In genomic region chrX:107718156-107718621, GRCh38 we compare ENCODE assay signal across 8 cellular contexts. TPM values are rescaled to one million over a fixed set of nuclear protein-coding genes. Genes with fewer than 3 reads are reported as not detected.
DNase-seq lines count a peak whose midpoint lies in the region; ATAC-seq and TF ChIP-seq lines count a peak whose summit lies in the region.

No MANE protein-coding gene starts in this region.

- H3K9me2 ChIP-seq in PC-9 (ENCODE audit: insufficient read depth), result no peaks in the 10 kb centered on the region

- peaks cover 14% of the 10 kb centered on the region; the same call in 1 of the 2 replicates for H3F3A ChIP-seq in PC-9 (ENCODE audit: insufficient read depth, low read depth)

- H3K9me3 ChIP-seq in HUES64 (ENCODE audit: insufficient read depth, low read depth, low read length), result no peaks in the 10 kb centered on the region
- no peaks in the 10 kb centered on the region for H3K9me3 ChIP-seq in PC-9 (ENCODE audit: insufficient read depth, low read depth)

- H3K9me3 Mint-ChIP-seq in Calu3 (ENCODE audit: low read depth, unreplicated experiment) (no peaks in the 10 kb centered on the region), type B pancreatic cell (no peaks in the 10 kb centered on the region)
- no peaks in the 10 kb centered on the region for H3K9me3 Mint-ChIP-seq in activated T-helper 2 cell treated with anti-CD3 and anti-CD28 coated beads, Interferon-gamma antibody, Interleukin-2, Interleukin-4, amounts not matched to agents 10 μg/mL and 5 μg/mL and 100 μg/mL, durations not matched to agents 14 hours and 24 hours and 36 hours

- intact Hi-C loops in Calu3 (cut with micrococcal nuclease; ENCODE audit: unreplicated experiment) (loop anchor here (1.0 to 5.0 kb wide), 3 partner anchors 45 to 61 kb away; partner anchors contain the start of gene NCBP2L), PC-9 (cut with micrococcal nuclease; ENCODE audit: unreplicated experiment) (loop anchor here (1.0 to 5.0 kb wide), 4 partner anchors 11 to 181 kb away; no protein-coding TSS in a partner anchor)
- intact Hi-C loops in activated T-helper 2 cell treated with anti-CD3 and anti-CD28 coated beads, Interferon-gamma antibody, Interleukin-2, Interleukin-4, amounts not matched to agents 10 μg/mL and 5 μg/mL and 100 μg/mL, durations not matched to agents 14 hours and 24 hours and 36 hours (cut with micrococcal nuclease), result no loop called here

- peaks cover 22% of the 10 kb centered on the region for H3K79me2 ChIP-seq in PC-9 (ENCODE audit: low read depth)

- H3K4me1 ChIP-seq in HUES64 (ENCODE audit: insufficient read depth, low read length), result peaks cover 10% of the 10 kb centered on the region
- peaks cover 53% of the 10 kb centered on the region for H3K4me1 ChIP-seq in PC-9 (replicated peaks; ENCODE audit: insufficient read depth)

- peak overlapping the region; percentile 82 for H3K27ac Mint-ChIP-seq in Calu3 (ENCODE audit: unreplicated experiment)
- H3K27ac Mint-ChIP-seq in activated T-helper 2 cell treated with anti-CD3 and anti-CD28 coated beads, Interferon-gamma antibody, Interleukin-2, Interleukin-4, amounts not matched to agents 10 μg/mL and 5 μg/mL and 100 μg/mL, durations not matched to agents 14 hours and 24 hours and 36 hours, result peak overlapping the region; percentile 87
- peak overlapping the region; percentile 13 for H3K27ac Mint-ChIP-seq in type B pancreatic cell

- DNase-seq in Calu3 (peak; percentile 82), PC-9 (peak; percentile 76 to 80), foreskin fibroblast (peak in 1 of 2 donors; percentile 87), occipital lobe (lab: John Stamatoyannopoulos, UW) (peak; percentile 9), type B pancreatic cell (ENCODE audit: extremely low spot score, unreplicated experiment) (no peak)
- DNase-seq in activated T-helper 2 cell treated with anti-CD3 and anti-CD28 coated beads, Interferon-gamma antibody, Interleukin-2, Interleukin-4, amounts not matched to agents 10 μg/mL and 5 μg/mL and 100 μg/mL, durations not matched to agents 14 hours and 24 hours and 36 hours (ENCODE audit: low spot score), result peak; percentile 47

- H3K36me3 ChIP-seq in HUES64 (ENCODE audit: insufficient read depth, low read length), result no peaks in the 10 kb centered on the region; the same call in 1 of the 2 replicates
- peaks cover 10% of the 10 kb centered on the region; the same call in 1 of the 2 replicates for H3K36me3 ChIP-seq in PC-9 (ENCODE audit: low read depth)

- no peaks in the 10 kb centered on the region for H3K27me3 Mint-ChIP-seq in Calu3 (ENCODE audit: unreplicated experiment)
- no peaks in the 10 kb centered on the region for H3K27me3 Mint-ChIP-seq in activated T-helper 2 cell treated with anti-CD3 and anti-CD28 coated beads, Interferon-gamma antibody, Interleukin-2, Interleukin-4, amounts not matched to agents 10 μg/mL and 5 μg/mL and 100 μg/mL, durations not matched to agents 14 hours and 24 hours and 36 hours (ENCODE audit: low read depth)
- H3K27me3 Mint-ChIP-seq in type B pancreatic cell, result no peaks in the 10 kb centered on the region

- POLR2A ChIA-PET in PC-9 (lab: Charles Lee; ENCODE audit: unreplicated experiment), result interaction anchor here (0.5 to 1.0 kb wide), 2 partner anchors 24 to 44 kb away, joined by 5 to 8 read pairs; no protein-coding TSS in a partner anchor

- peak overlapping the region; percentile 96 for H3K4me2 ChIP-seq in PC-9

- H3K27ac ChIP-seq in HUES64 (ENCODE audit: low read depth, low read length) (peak overlapping the region; percentile 23; the same call in 1 of the 2 replicates), PC-9 (peak overlapping the region; percentile 95)

- peak overlapping the region; percentile 57; the same call in 1 of the 2 replicates for H3K9ac ChIP-seq in HUES64 (ENCODE audit: low read depth, low read length)

- H2AFZ ChIP-seq in PC-9, result peak overlapping the region; percentile 69

- H3K4me1 Mint-ChIP-seq in Calu3 (ENCODE audit: low read depth, unreplicated experiment), result peaks cover 43% of the 10 kb centered on the region
- peaks cover 29% of the 10 kb centered on the region for H3K4me1 Mint-ChIP-seq in activated T-helper 2 cell treated with anti-CD3 and anti-CD28 coated beads, Interferon-gamma antibody, Interleukin-2, Interleukin-4, amounts not matched to agents 10 μg/mL and 5 μg/mL and 100 μg/mL, durations not matched to agents 14 hours and 24 hours and 36 hours (ENCODE audit: low read depth)
- H3K4me1 Mint-ChIP-seq in type B pancreatic cell (ENCODE audit: unreplicated experiment), result peaks cover 15% of the 10 kb centered on the region

- H3K36me3 Mint-ChIP-seq in Calu3 (ENCODE audit: insufficient read depth, unreplicated experiment) (peaks cover 31% of the 10 kb centered on the region), type B pancreatic cell (peaks cover 6% of the 10 kb centered on the region)
- peaks cover 23% of the 10 kb centered on the region for H3K36me3 Mint-ChIP-seq in activated T-helper 2 cell treated with anti-CD3 and anti-CD28 coated beads, Interferon-gamma antibody, Interleukin-2, Interleukin-4, amounts not matched to agents 10 μg/mL and 5 μg/mL and 100 μg/mL, durations not matched to agents 14 hours and 24 hours and 36 hours (ENCODE audit: low read depth)

- ATAC-seq in HG03571 (IDR thresholded peaks at IDR 0.05; ENCODE audit: unreplicated experiment), result no peak

- H3K4me3 ChIP-seq in HUES64 (ENCODE audit: low read length) (no peak overlapping the region), PC-9 (peak overlapping the region; percentile 32; the same call in 1 of the 2 replicates), foreskin fibroblast (ENCODE audit: low read depth in 1 of 2, low read length in 2 of 2) (no peak overlapping the region)

- no TSS peak for BruUV-seq in Calu3 (replicated peaks; lab: Mats Ljungman, UMichigan)
- no TSS peak for BruUV-seq in PC-9 (replicated peaks; lab: Mats Ljungman, UMichigan)

- WGBS in HUES64, result 61% methylated on average over 3 of the region's 3 CpGs

- H4K20me1 ChIP-seq in PC-9 (ENCODE audit: insufficient read depth), result no peaks in the 10 kb centered on the region

- TF ChIP-seq CTCF in Calu3 (IDR thresholded peaks at IDR 0.05; ENCODE audit: unreplicated experiment) (peak; percentile 72), PC-9 (conservative IDR thresholded peaks at IDR 0.05) (peak; percentile 95), foreskin fibroblast (IDR thresholded peaks at IDR 0.05; ENCODE audit: low read depth, low read length) (peak; percentile 49), type B pancreatic cell (conservative IDR thresholded peaks at IDR 0.05) (peak; percentile 80)

- H3K27me3 ChIP-seq in HUES64 (ENCODE audit: insufficient read depth, low read length) (peaks cover 7% of the 10 kb centered on the region), PC-9 (ENCODE audit: insufficient read depth, low read depth) (no peaks in the 10 kb centered on the region)

- CTCF ChIA-PET in Calu3 (lab: Charles Lee), result interaction anchor here (2.6 to 5.2 kb wide), 3 partner anchors 42 to 58 kb away, joined by 7 to 41 read pairs (median 39); partner anchors contain the start of genes NCBP2L and TSC22D3
- CTCF ChIA-PET in PC-9 (lab: Charles Lee), result interaction anchor here (0.6 to 3.8 kb wide), 8 partner anchors 13 to 63 kb away, joined by 3 to 21 read pairs (median 3); no protein-coding TSS in a partner anchor

- H3K4me3 Mint-ChIP-seq in Calu3 (ENCODE audit: low read depth, unreplicated experiment) (peak overlapping the region; percentile 92), type B pancreatic cell (peak overlapping the region; percentile 24)
- H3K4me3 Mint-ChIP-seq in activated T-helper 2 cell treated with anti-CD3 and anti-CD28 coated beads, Interferon-gamma antibody, Interleukin-2, Interleukin-4, amounts not matched to agents 10 μg/mL and 5 μg/mL and 100 μg/mL, durations not matched to agents 14 hours and 24 hours and 36 hours (ENCODE audit: low read depth), result no peak overlapping the region

RNA-seq across cellular contexts. Expression of gene TSC22D3, which starts 57.4 kb away (rescaled TPM):
- total RNA-seq in Calu3 (2022) (35.1 and 48.3 TPM in 2 replicates), PC-9 (2021) (43.5 and 43.9 TPM in 2 replicates), occipital lobe (39.6 TPM), type B pancreatic cell (ENCODE audit: low replicate concordance) (21.0 and 34.2 TPM in 2 replicates)
- polyA plus RNA-seq in HUES64 (2013, experiment 1 of 2), result 9.4 TPM
- 13.1 TPM for polyA plus RNA-seq in HUES64 (2013, experiment 2 of 2)
- total RNA-seq in activated T-helper 2 cell treated with anti-CD3 and anti-CD28 coated beads, Interferon-gamma antibody, Interleukin-2, Interleukin-4, amounts not matched to agents 10 μg/mL and 5 μg/mL and 100 μg/mL, durations not matched to agents 14 hours and 24 hours and 36 hours, result 19.1 and 23.1 TPM in 2 replicates

RNA-seq across cellular contexts. Expression of gene NCBP2L, which starts 59.3 kb away (rescaled TPM):
- total RNA-seq in Calu3 (2022), result not detected in 2 replicates
- polyA plus RNA-seq in HUES64 (2013, experiment 1 of 2), result not detected
- polyA plus RNA-seq in HUES64 (2013, experiment 2 of 2), result not detected
- not detected in 2 replicates for total RNA-seq in PC-9 (2021)
- total RNA-seq in activated T-helper 2 cell treated with anti-CD3 and anti-CD28 coated beads, Interferon-gamma antibody, Interleukin-2, Interleukin-4, amounts not matched to agents 10 μg/mL and 5 μg/mL and 100 μg/mL, durations not matched to agents 14 hours and 24 hours and 36 hours, result not detected in 2 replicates
- not detected for total RNA-seq in occipital lobe
- total RNA-seq in type B pancreatic cell (ENCODE audit: low replicate concordance), result not detected in 2 replicates

Comparison
In these comparisons a context has a peak if more than half of its experiments do, and no peak if none do; other contexts are left out.
1. H3K27ac Mint-ChIP-seq: peak in every context shown above with its lines; median percentile 87 in activated T-helper 2 cell treated with anti-CD3 and anti-CD28 coated beads, Interferon-gamma antibody, Interleukin-2, Interleukin-4, amounts not matched to agents 10 μg/mL and 5 μg/mL and 100 μg/mL, durations not matched to agents 14 hours and 24 hours and 36 hours; 82 in Calu3; 13 in type B pancreatic cell.